ENCODE assay signal across 16 cellular contexts in the genomic region with DNA sequence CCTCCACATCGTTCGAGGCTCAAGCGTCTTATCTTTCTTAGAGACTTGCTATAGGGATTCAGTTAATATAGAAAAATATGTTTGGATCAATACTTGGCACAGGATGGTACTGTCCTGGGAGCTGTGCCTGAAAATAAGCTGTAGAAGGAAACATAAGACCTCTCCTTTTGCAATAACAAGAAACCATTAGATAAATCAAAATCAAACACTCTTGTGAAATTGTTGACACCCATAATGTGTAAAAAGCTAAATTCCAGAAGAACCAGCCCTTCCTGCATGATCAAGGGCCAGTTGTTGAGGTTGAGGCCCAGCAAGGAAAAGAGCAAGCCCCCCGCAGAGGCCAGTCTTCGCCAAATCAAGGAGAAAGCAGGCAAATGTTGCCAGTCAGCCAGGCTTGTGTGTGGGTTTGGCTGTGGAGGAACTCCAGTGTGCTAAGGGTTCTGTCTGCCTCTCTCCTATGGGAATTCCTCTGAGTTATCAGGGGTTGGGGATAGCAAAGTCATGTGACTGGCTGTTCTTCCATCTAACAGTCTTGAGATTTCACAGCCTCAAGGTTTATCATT.
DNase-seq lines count a peak whose midpoint lies in the region; TF ChIP-seq lines count a peak whose summit lies in the region.
"Had no signal": no experiment of that assay in that cellular context is flagged by ENCODE, and none has a peak within 500 bp of the region (broad histone marks: within the 10 kb centered on the region; RNA-seq: fewer than 3 reads in every experiment).

No MANE protein-coding gene starts in this region.

- 79 to 86% methylated on average over 5 of the region's 5 CpGs for WGBS in thyroid gland, 2 donors

- no peak overlapping the region for H3K4me2 ChIP-seq in neural progenitor cell

- H3F3A ChIP-seq in neural progenitor cell (ENCODE audit: low read depth) = peaks cover 9% of the 10 kb centered on the region

- H3K4me1 ChIP-seq in neural progenitor cell = peaks cover 28% of the 10 kb centered on the region
- H3K4me1 ChIP-seq in thyroid gland = peaks cover 39 to 56% of the 10 kb centered on the region in 2 donors

- H3K27me3 ChIP-seq in neural progenitor cell (no peaks in the 10 kb centered on the region), thyroid gland (no peaks in the 10 kb centered on the region)
- H3K27me3 ChIP-seq: SJSA1 had no signal

- H3K9me3 ChIP-seq in neural progenitor cell (ENCODE audit: low read depth) (no peaks in the 10 kb centered on the region), thyroid gland (no peaks in the 10 kb centered on the region)
- H3K9me3 ChIP-seq: SJSA1 had no signal

- no peaks in the 10 kb centered on the region for H3K36me3 Mint-ChIP-seq in neural progenitor cell
- no peaks in the 10 kb centered on the region for H3K36me3 Mint-ChIP-seq in HFFc6 (ENCODE audit: low read depth)

- H3K9ac ChIP-seq in neural progenitor cell = no peak overlapping the region

- H3K4me1 Mint-ChIP-seq in neural progenitor cell (peaks cover 29% of the 10 kb centered on the region), HFFc6 (ENCODE audit: low read depth) (no peaks in the 10 kb centered on the region)

- H3K4me3 Mint-ChIP-seq in neural progenitor cell (no peak overlapping the region), HFFc6 (no peak overlapping the region)

- H3K36me3 ChIP-seq in neural progenitor cell (no peaks in the 10 kb centered on the region), thyroid gland (no peaks in the 10 kb centered on the region)
- H3K36me3 ChIP-seq: SJSA1 had no signal

- TF ChIP-seq CTCF in neural progenitor cell (IDR thresholded peaks at IDR 0.05) = no peak
- no peak for TF ChIP-seq CTCF in thyroid gland (IDR thresholded peaks at IDR 0.05)
- TF ChIP-seq CTCF in HFFc6 (IDR thresholded peaks at IDR 0.05) = no peak

- peaks cover 2% of the 10 kb centered on the region for H3K27me3 Mint-ChIP-seq in neural progenitor cell (ENCODE audit: insufficient read depth, low read depth)
- peaks cover 20% of the 10 kb centered on the region for H3K27me3 Mint-ChIP-seq in HFFc6 (ENCODE audit: insufficient read depth)

- no peak overlapping the region for H3K4me3 ChIP-seq in neural progenitor cell
- no peak overlapping the region for H3K4me3 ChIP-seq in thyroid gland (replicated peaks in 1 of 3)
- H3K4me3 ChIP-seq: SJSA1 had no signal

- H3K27ac ChIP-seq in neural progenitor cell (no peak overlapping the region), thyroid gland (peak overlapping the region; percentile 60 to 83 (median 81))
- H3K27ac ChIP-seq: SJSA1 had no signal

- peak overlapping the region; percentile 12 for H2AFZ ChIP-seq in neural progenitor cell (replicated peaks)

- DNase-seq in NCI-H2029 treated with DMSO at 0.1 percent for 48 hours (lab: John Stamatoyannopoulos, UW) = peak; percentile 39
- DNase-seq in NCI-H2029 (lab: John Stamatoyannopoulos, UW) = no peak
- peak; percentile 71 for DNase-seq in amniotic epithelial cell (ENCODE audit: low read depth)
- DNase-seq in neural progenitor cell (ENCODE audit: low spot score) = no peak
- no peak for DNase-seq in thyroid gland
- no peak for DNase-seq in HFFc6
- DNase-seq in NCI-H146 (lab: John Stamatoyannopoulos, UW) = no peak
- no peak for DNase-seq in foreskin melanocyte
- DNase-seq: DMS53, HCEC 1CT, KBM-7, NCI-H1105 treated with DMSO at 0.1 percent for 48 hours, NCI-H1694, NCI-H526 treated with DMSO at 0.1 percent for 48 hours, OCI-M1 had no signal

- no peaks in the 10 kb centered on the region for H4K20me1 ChIP-seq in neural progenitor cell (ENCODE audit: low read depth)

- intact Hi-C loops in thyroid gland (cut with DNase I) = no loop called here

- no peak for TF ChIP-seq POLR2A in thyroid gland (IDR thresholded peaks at IDR 0.05)

- H3K27ac Mint-ChIP-seq in neural progenitor cell (no peak overlapping the region), HFFc6 (no peak overlapping the region)

- H3K79me2 ChIP-seq in neural progenitor cell (ENCODE audit: low read depth) = no peaks in the 10 kb centered on the region

- H3K9me3 Mint-ChIP-seq in neural progenitor cell (no peaks in the 10 kb centered on the region), HFFc6 (no peaks in the 10 kb centered on the region)

Comparison
In these comparisons a context has a peak if more than half of its experiments do, and no peak if none do; other contexts are left out.
1. DNase-seq: peak in NCI-H2029 treated with DMSO at 0.1 percent for 48 hours (single experiment) and amniotic epithelial cell (single experiment); none in NCI-H2029 (single experiment), neural progenitor cell (single experiment), thyroid gland (0 of 2), HFFc6 (single experiment), NCI-H146 (single experiment) and foreskin melanocyte (single experiment).